In genomic region chr16:82195917-82196494, GRCh38 we compare ENCODE assay signal across 17 cellular contexts. TPM values are rescaled to one million over a fixed set of nuclear protein-coding genes. Genes with fewer than 3 reads are reported as not detected.
DNase-seq lines count a peak whose midpoint lies in the region; ATAC-seq and TF ChIP-seq lines count a peak whose summit lies in the region.
"Had no signal": no experiment of that assay in that cellular context is flagged by ENCODE, and none has a peak within 500 bp of the region (broad histone marks: within the 10 kb centered on the region; RNA-seq: fewer than 3 reads in every experiment).

No MANE protein-coding gene starts in this region.

- peaks cover 21 to 26% of the 10 kb centered on the region in 2 donors for H3K27me3 Mint-ChIP-seq in stimulated activated naive B cell treated with anti-CD40 and anti-IgM and Interleukin-4, amounts not matched to agents 10 μg/mL and 1 μg/mL and 100 μg/mL, for 72 hours
- H3K27me3 Mint-ChIP-seq: activated T-helper 17 cell treated with anti-CD3 and anti-CD28 coated beads, Interleukin-2, amount 50 U/mL, for 72 hours had no signal

- no peaks in the 10 kb centered on the region for H3K9me3 ChIP-seq in effector memory CD4-positive, alpha-beta T cell (ENCODE audit: control insufficient read depth, low read length)
- no peaks in the 10 kb centered on the region for H3K9me3 ChIP-seq in SJCRH30 (replicated peaks)

- H3K36me3 ChIP-seq in effector memory CD4-positive, alpha-beta T cell (ENCODE audit: control insufficient read depth, insufficient read depth, low read length), result no peaks in the 10 kb centered on the region
- no peaks in the 10 kb centered on the region for H3K36me3 ChIP-seq in SJCRH30

- no peaks in the 10 kb centered on the region for H3K4me1 ChIP-seq in effector memory CD4-positive, alpha-beta T cell (ENCODE audit: control insufficient read depth, insufficient read depth, low read length, poor library complexity, severe bottlenecking)
- no peaks in the 10 kb centered on the region for H3K4me1 ChIP-seq in SJCRH30

- peaks cover 10 to 17% of the 10 kb centered on the region in 2 donors for H3K4me1 Mint-ChIP-seq in stimulated activated naive B cell treated with anti-CD40 and anti-IgM and Interleukin-4, amounts not matched to agents 10 μg/mL and 1 μg/mL and 100 μg/mL, for 72 hours

- H3K27ac Mint-ChIP-seq in stimulated activated naive B cell treated with anti-CD40 and anti-IgM and Interleukin-4, amounts not matched to agents 10 μg/mL and 1 μg/mL and 100 μg/mL, for 72 hours, result peak overlapping the region; percentile 10
- H3K27ac Mint-ChIP-seq: activated T-helper 17 cell treated with anti-CD3 and anti-CD28 coated beads, Interleukin-2, amount 50 U/mL, for 72 hours; CD8-positive, alpha-beta T cell had no signal

- DNase-seq in LNCaP clone FGC (ENCODE audit: low read depth) (peak; percentile 7), SHP77 treated with DMSO at 0.1 percent for 48 hours (lab: John Stamatoyannopoulos, UW) (peak; percentile 82), iris pigment epithelial cell (ENCODE audit: low read depth) (peak; percentile 61), SJCRH30 (no peak), NCI-H1105 (lab: John Stamatoyannopoulos, UW) (no peak)
- no peak for DNase-seq in stimulated activated naive B cell treated with anti-CD40 and anti-IgM and Interleukin-4, amounts not matched to agents 10 μg/mL and 1 μg/mL and 100 μg/mL, for 72 hours
- DNase-seq in effector memory CD4-positive, alpha-beta T cell, result no peak
- DNase-seq: activated CD4-positive, alpha-beta T cell treated with anti-CD3 and anti-CD28 coated beads, Interleukin-2, amount 50 U/mL, for 48 hours; CD8-positive, alpha-beta T cell; effector CD4-positive, alpha-beta T cell; head of caudate nucleus; kidney glomerular epithelial cell; NCI-H226; RPMI8226 had no signal

- H3K4me3 ChIP-seq in LNCaP clone FGC (ENCODE audit: low read depth, low read length), result no peak overlapping the region
- no peak overlapping the region for H3K4me3 ChIP-seq in effector memory CD4-positive, alpha-beta T cell (ENCODE audit: insufficient read depth, low read depth, low read length, poor library complexity, severe bottlenecking)
- no peak overlapping the region for H3K4me3 ChIP-seq in SJCRH30

- TF ChIP-seq CTCF in LNCaP clone FGC (IDR thresholded peaks at IDR 0.05; ENCODE audit: control insufficient read depth, extremely low read depth, insufficient read depth), result no peak

- peak; percentile 25 to 50 for ATAC-seq in stimulated activated naive B cell treated with anti-CD40 and anti-IgM and Interleukin-4, amounts not matched to agents 10 μg/mL and 1 μg/mL and 100 μg/mL, for 72 hours (replicated peaks)
- ATAC-seq: activated T-helper 17 cell treated with anti-CD3 and anti-CD28 coated beads, Interleukin-2, amount 50 U/mL, for 72 hours; CD8-positive, alpha-beta T cell; HCT116 had no signal

- no peaks in the 10 kb centered on the region for H3K27me3 ChIP-seq in effector memory CD4-positive, alpha-beta T cell (replicated peaks; ENCODE audit: control insufficient read depth, insufficient read depth, low read length, poor library complexity, severe bottlenecking)
- no peaks in the 10 kb centered on the region for H3K27me3 ChIP-seq in SJCRH30

- peaks cover 1% of the 10 kb centered on the region in 2 donors for H3K9me3 Mint-ChIP-seq in stimulated activated naive B cell treated with anti-CD40 and anti-IgM and Interleukin-4, amounts not matched to agents 10 μg/mL and 1 μg/mL and 100 μg/mL, for 72 hours
- H3K9me3 Mint-ChIP-seq: activated T-helper 17 cell treated with anti-CD3 and anti-CD28 coated beads, Interleukin-2, amount 50 U/mL, for 72 hours; CD8-positive, alpha-beta T cell; nephron had no signal

- no peak overlapping the region for H3K4me3 Mint-ChIP-seq in stimulated activated naive B cell treated with anti-CD40 and anti-IgM and Interleukin-4, amounts not matched to agents 10 μg/mL and 1 μg/mL and 100 μg/mL, for 72 hours
- H3K4me3 Mint-ChIP-seq: activated T-helper 17 cell treated with anti-CD3 and anti-CD28 coated beads, Interleukin-2, amount 50 U/mL, for 72 hours; CD8-positive, alpha-beta T cell; nephron had no signal

- peaks cover 0 to under 1% of the 10 kb centered on the region in 2 donors for H3K36me3 Mint-ChIP-seq in stimulated activated naive B cell treated with anti-CD40 and anti-IgM and Interleukin-4, amounts not matched to agents 10 μg/mL and 1 μg/mL and 100 μg/mL, for 72 hours
- H3K36me3 Mint-ChIP-seq: CD8-positive, alpha-beta T cell had no signal

- no peak overlapping the region for H3K27ac ChIP-seq in effector memory CD4-positive, alpha-beta T cell (ENCODE audit: insufficient read depth, low read length, poor library complexity, severe bottlenecking)
- H3K27ac ChIP-seq in SJCRH30, result no peak overlapping the region

RNA-seq across cellular contexts. Expression of gene MPHOSPH6, which starts 26.0 kb away (rescaled TPM):
- total RNA-seq in SJCRH30 (2014; rRNA removed; shearing (Covaris generic)), result 31.0 and 35.5 TPM in 2 replicates

Comparison
In these comparisons a context has a peak if more than half of its experiments do, and no peak if none do; other contexts are left out.
1. DNase-seq: peak in LNCaP clone FGC (single experiment), SHP77 treated with DMSO at 0.1 percent for 48 hours (single experiment) and iris pigment epithelial cell (single experiment); none in stimulated activated naive B cell treated with anti-CD40 and anti-IgM and Interleukin-4, amounts not matched to agents 10 μg/mL and 1 μg/mL and 100 μg/mL, for 72 hours (single experiment), effector memory CD4-positive, alpha-beta T cell (0 of 3), SJCRH30 (0 of 2) and NCI-H1105 (single experiment).